In the genomic region with DNA sequence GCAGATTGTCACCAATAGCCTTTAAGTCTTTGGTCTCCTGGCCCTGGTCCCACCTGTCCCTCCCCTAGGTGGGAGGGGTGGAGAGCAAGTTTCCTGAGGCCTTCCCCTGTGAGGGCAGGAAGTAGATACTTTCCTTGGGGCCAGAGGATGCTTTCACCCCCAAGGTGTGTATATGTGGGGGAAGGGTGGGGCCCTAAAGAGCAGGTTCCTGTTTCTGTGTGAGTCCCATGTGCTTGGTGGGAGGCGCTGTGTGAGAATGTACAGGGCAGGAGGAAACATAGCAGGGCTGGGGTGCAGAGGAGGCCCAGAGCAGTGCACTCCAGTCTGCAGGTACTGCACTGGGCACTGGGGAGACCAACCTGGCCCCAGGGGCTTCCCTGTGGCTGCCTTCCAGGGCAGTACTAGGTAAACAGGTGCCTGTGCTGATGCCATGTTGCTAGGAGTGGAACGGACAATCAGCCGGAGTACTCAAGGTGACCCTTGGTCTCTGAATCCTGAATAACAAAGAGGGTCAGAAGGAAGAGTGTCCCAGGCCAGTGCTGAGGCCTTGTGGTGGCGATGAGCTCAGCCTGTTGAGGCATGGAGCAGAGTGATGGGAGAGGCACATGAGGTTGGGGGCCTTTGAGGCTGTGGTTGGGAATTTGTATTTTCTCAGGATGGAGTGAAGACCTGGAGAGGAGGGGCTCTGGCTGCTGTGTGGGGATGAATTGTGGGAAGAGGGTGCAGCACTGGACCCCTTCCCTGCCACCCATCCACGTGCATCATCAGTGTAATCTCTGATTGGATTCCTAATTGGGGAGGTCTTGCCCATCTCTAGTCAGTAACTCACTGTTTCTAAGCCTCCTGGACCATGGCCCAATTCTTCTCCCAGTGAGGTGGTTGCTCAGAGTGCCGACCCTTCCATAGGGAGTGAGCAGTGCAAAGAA, we compare ENCODE assay signal across 9 cellular contexts. TPM values are rescaled to one million over a fixed set of nuclear protein-coding genes. Genes with fewer than 3 reads are reported as not detected.
DNase-seq lines count a peak whose midpoint lies in the region; TF ChIP-seq lines count a peak whose summit lies in the region.
"Had no signal": no experiment of that assay in that cellular context is flagged by ENCODE, and none has a peak within 500 bp of the region (broad histone marks: within the 10 kb centered on the region; RNA-seq: fewer than 3 reads in every experiment).

No MANE protein-coding gene starts in this region.

- peaks cover 77% of the 10 kb centered on the region for H3K36me3 Mint-ChIP-seq in activated T-helper 2 cell treated with anti-CD3 and anti-CD28 coated beads, Interferon-gamma antibody, Interleukin-2, Interleukin-4, amounts not matched to agents 10 μg/mL and 5 μg/mL and 100 μg/mL, durations not matched to agents 14 hours and 24 hours and 36 hours (ENCODE audit: low read depth)
- peaks cover 51% of the 10 kb centered on the region for H3K36me3 Mint-ChIP-seq in stimulated activated naive CD8-positive, alpha-beta T cell treated with anti-CD3 and anti-CD28 coated beads, Interleukin-15, Interleukin-2, amounts not matched to agents 100 ng/mL and 50 ng/mL, for 24 hours (ENCODE audit: low read depth)

- H3K79me2 ChIP-seq in MM.1S (ENCODE audit: low read length), result peaks cover 41% of the 10 kb centered on the region

- H3K36me3 ChIP-seq in MM.1S (replicated peaks; ENCODE audit: insufficient read depth, low read length), result no peaks in the 10 kb centered on the region
- peaks cover 58% of the 10 kb centered on the region for H3K36me3 ChIP-seq in iPS-18a (ENCODE audit: control insufficient read depth, low read depth, low read length)

- H3F3A ChIP-seq in MM.1S (ENCODE audit: insufficient read depth, low read length), result no peaks in the 10 kb centered on the region

- no peaks in the 10 kb centered on the region for H3K27me3 Mint-ChIP-seq in activated T-helper 2 cell treated with anti-CD3 and anti-CD28 coated beads, Interferon-gamma antibody, Interleukin-2, Interleukin-4, amounts not matched to agents 10 μg/mL and 5 μg/mL and 100 μg/mL, durations not matched to agents 14 hours and 24 hours and 36 hours (ENCODE audit: low read depth)
- no peaks in the 10 kb centered on the region for H3K27me3 Mint-ChIP-seq in stimulated activated naive CD8-positive, alpha-beta T cell treated with anti-CD3 and anti-CD28 coated beads, Interleukin-15, Interleukin-2, amounts not matched to agents 100 ng/mL and 50 ng/mL, for 24 hours

- H3K27ac Mint-ChIP-seq in activated T-helper 2 cell treated with anti-CD3 and anti-CD28 coated beads, Interferon-gamma antibody, Interleukin-2, Interleukin-4, amounts not matched to agents 10 μg/mL and 5 μg/mL and 100 μg/mL, durations not matched to agents 14 hours and 24 hours and 36 hours, result peak overlapping the region; percentile 82
- peak overlapping the region; percentile 97 for H3K27ac Mint-ChIP-seq in stimulated activated naive CD8-positive, alpha-beta T cell treated with anti-CD3 and anti-CD28 coated beads, Interleukin-15, Interleukin-2, amounts not matched to agents 100 ng/mL and 50 ng/mL, for 24 hours

- peak overlapping the region; percentile 49 for H3K4me3 Mint-ChIP-seq in activated T-helper 2 cell treated with anti-CD3 and anti-CD28 coated beads, Interferon-gamma antibody, Interleukin-2, Interleukin-4, amounts not matched to agents 10 μg/mL and 5 μg/mL and 100 μg/mL, durations not matched to agents 14 hours and 24 hours and 36 hours (ENCODE audit: low read depth)
- H3K4me3 Mint-ChIP-seq in stimulated activated naive CD8-positive, alpha-beta T cell treated with anti-CD3 and anti-CD28 coated beads, Interleukin-15, Interleukin-2, amounts not matched to agents 100 ng/mL and 50 ng/mL, for 24 hours, result peak overlapping the region; percentile 95

- peaks cover 73% of the 10 kb centered on the region for H3K4me1 Mint-ChIP-seq in activated T-helper 2 cell treated with anti-CD3 and anti-CD28 coated beads, Interferon-gamma antibody, Interleukin-2, Interleukin-4, amounts not matched to agents 10 μg/mL and 5 μg/mL and 100 μg/mL, durations not matched to agents 14 hours and 24 hours and 36 hours (ENCODE audit: low read depth)
- peaks cover 87% of the 10 kb centered on the region for H3K4me1 Mint-ChIP-seq in stimulated activated naive CD8-positive, alpha-beta T cell treated with anti-CD3 and anti-CD28 coated beads, Interleukin-15, Interleukin-2, amounts not matched to agents 100 ng/mL and 50 ng/mL, for 24 hours (ENCODE audit: low read depth)

- no peak overlapping the region for H2AFZ ChIP-seq in MM.1S (ENCODE audit: low read length)

- H3K9me2 ChIP-seq in MM.1S (replicated peaks; ENCODE audit: insufficient read depth, low read length), result no peaks in the 10 kb centered on the region

- H3K27ac ChIP-seq in C4-2B, result peak overlapping the region; percentile 70
- H3K27ac ChIP-seq in MM.1S (ENCODE audit: low read length), result no peak overlapping the region
- H3K27ac ChIP-seq in iPS-18a (ENCODE audit: low read length), result no peak overlapping the region

- H3K4me1 ChIP-seq in MM.1S (ENCODE audit: low read length) (peaks cover 25% of the 10 kb centered on the region), iPS-18a (ENCODE audit: control insufficient read depth, low read depth, low read length) (peaks cover 35% of the 10 kb centered on the region)

- no peaks in the 10 kb centered on the region; the same call in 1 of the 2 replicates for H4K20me1 ChIP-seq in MM.1S (ENCODE audit: insufficient read depth, low read length)

- H3K4me3 ChIP-seq in MM.1S (ENCODE audit: low read length) (no peak overlapping the region), iPS-18a (ENCODE audit: low read length) (no peak overlapping the region)

- no peak overlapping the region for H3K4me2 ChIP-seq in MM.1S (ENCODE audit: low read depth, low read length)

- H3K9me3 ChIP-seq in MM.1S (replicated peaks; ENCODE audit: insufficient read depth, low read length), result no peaks in the 10 kb centered on the region
- H3K9me3 ChIP-seq in iPS-18a (ENCODE audit: control insufficient read depth, low read depth, low read length), result no peaks in the 10 kb centered on the region

- no peaks in the 10 kb centered on the region for H3K9me3 Mint-ChIP-seq in activated T-helper 2 cell treated with anti-CD3 and anti-CD28 coated beads, Interferon-gamma antibody, Interleukin-2, Interleukin-4, amounts not matched to agents 10 μg/mL and 5 μg/mL and 100 μg/mL, durations not matched to agents 14 hours and 24 hours and 36 hours
- no peaks in the 10 kb centered on the region for H3K9me3 Mint-ChIP-seq in stimulated activated naive CD8-positive, alpha-beta T cell treated with anti-CD3 and anti-CD28 coated beads, Interleukin-15, Interleukin-2, amounts not matched to agents 100 ng/mL and 50 ng/mL, for 24 hours

- H3K27me3 ChIP-seq in MM.1S (replicated peaks; ENCODE audit: insufficient read depth, low read length), result no peaks in the 10 kb centered on the region
- no peaks in the 10 kb centered on the region for H3K27me3 ChIP-seq in iPS-18a (ENCODE audit: control insufficient read depth, insufficient read depth, low read length)

- TF ChIP-seq CTCF in C4-2B (conservative IDR thresholded peaks at IDR 0.05) (no peak), MM.1S (IDR thresholded peaks at IDR 0.05; ENCODE audit: low read length) (no peak)

- intact Hi-C loops in activated T-helper 2 cell treated with anti-CD3 and anti-CD28 coated beads, Interferon-gamma antibody, Interleukin-2, Interleukin-4, amounts not matched to agents 10 μg/mL and 5 μg/mL and 100 μg/mL, durations not matched to agents 14 hours and 24 hours and 36 hours (cut with micrococcal nuclease), result loop anchor here (10.0 kb wide), 1 partner anchor 519 kb away; a partner anchor contains a TSS

- DNase-seq in MM.1S (peak; percentile 24), NCI-H82 treated with DMSO at 0.1 percent for 48 hours (lab: John Stamatoyannopoulos, UW; ENCODE audit: unreplicated experiment) (no peak), NCI-H1694 treated with DMSO at 0.1 percent for 48 hours (lab: John Stamatoyannopoulos, UW) (no peak), NCI-H1048 (lab: John Stamatoyannopoulos, UW) (no peak)
- peak; percentile 60 for DNase-seq in activated T-helper 2 cell treated with anti-CD3 and anti-CD28 coated beads, Interferon-gamma antibody, Interleukin-2, Interleukin-4, amounts not matched to agents 10 μg/mL and 5 μg/mL and 100 μg/mL, durations not matched to agents 14 hours and 24 hours and 36 hours (ENCODE audit: low spot score)

- H3K9ac ChIP-seq in MM.1S (ENCODE audit: low read length), result no peak overlapping the region
- peak overlapping the region; percentile 7 for H3K9ac ChIP-seq in iPS-18a (ENCODE audit: low read length)

RNA-seq across cellular contexts. Expression of a gene that starts 5.1 kb away (rescaled TPM):
- 98.5 and 104 TPM in 2 replicates for total RNA-seq in activated T-helper 2 cell treated with anti-CD3 and anti-CD28 coated beads, Interferon-gamma antibody, Interleukin-2, Interleukin-4, amounts not matched to agents 10 μg/mL and 5 μg/mL and 100 μg/mL, durations not matched to agents 14 hours and 24 hours and 36 hours

RNA-seq across cellular contexts. Expression of a gene that starts 26.1 kb away (rescaled TPM):
- total RNA-seq in activated T-helper 2 cell treated with anti-CD3 and anti-CD28 coated beads, Interferon-gamma antibody, Interleukin-2, Interleukin-4, amounts not matched to agents 10 μg/mL and 5 μg/mL and 100 μg/mL, durations not matched to agents 14 hours and 24 hours and 36 hours, result 50.1 and 50.4 TPM in 2 replicates

RNA-seq across cellular contexts. Expression of a gene that starts 28.8 kb away (rescaled TPM):
- 0.69 TPM in 1 of 2 replicates, not detected in the other for total RNA-seq in activated T-helper 2 cell treated with anti-CD3 and anti-CD28 coated beads, Interferon-gamma antibody, Interleukin-2, Interleukin-4, amounts not matched to agents 10 μg/mL and 5 μg/mL and 100 μg/mL, durations not matched to agents 14 hours and 24 hours and 36 hours

RNA-seq across cellular contexts. Expression of a gene that starts 46.1 kb away (rescaled TPM):
- total RNA-seq in activated T-helper 2 cell treated with anti-CD3 and anti-CD28 coated beads, Interferon-gamma antibody, Interleukin-2, Interleukin-4, amounts not matched to agents 10 μg/mL and 5 μg/mL and 100 μg/mL, durations not matched to agents 14 hours and 24 hours and 36 hours, result not detected in 2 replicates
- total RNA-seq: aorta had no signal

RNA-seq across cellular contexts. Expression of a gene that starts 53.1 kb away (rescaled TPM):
- 257 and 267 TPM in 2 replicates for total RNA-seq in activated T-helper 2 cell treated with anti-CD3 and anti-CD28 coated beads, Interferon-gamma antibody, Interleukin-2, Interleukin-4, amounts not matched to agents 10 μg/mL and 5 μg/mL and 100 μg/mL, durations not matched to agents 14 hours and 24 hours and 36 hours

Comparison
In these comparisons a context has a peak if more than half of its experiments do, and no peak if none do; other contexts are left out.
1. DNase-seq: peak in MM.1S (single experiment) and activated T-helper 2 cell treated with anti-CD3 and anti-CD28 coated beads, Interferon-gamma antibody, Interleukin-2, Interleukin-4, amounts not matched to agents 10 μg/mL and 5 μg/mL and 100 μg/mL, durations not matched to agents 14 hours and 24 hours and 36 hours (single experiment); none in NCI-H82 treated with DMSO at 0.1 percent for 48 hours (single experiment), NCI-H1694 treated with DMSO at 0.1 percent for 48 hours (single experiment) and NCI-H1048 (single experiment).